8 cellular contexts compared by ENCODE assay signal in genomic region chr3:31493187-31493586, GRCh38.
"Had no signal": no experiment of that assay in that cellular context is flagged by ENCODE, and none has a peak within 500 bp of the region (broad histone marks: within the 10 kb centered on the region; RNA-seq: fewer than 3 reads in every experiment).

No MANE protein-coding gene starts in this region.

- H2AFZ ChIP-seq: GM23338 had no signal

- ATAC-seq: GM23338, HepG2 had no signal

- H3K4me1 Mint-ChIP-seq: GM23338, H9, IgD-negative memory B cell had no signal

- H3K9me3 Mint-ChIP-seq: GM23338 had no signal

- FAIRE-seq: H1, H54, HepG2 had no signal

- DNase-seq: H9, HCEC 1CT had no signal

- H3K4me2 ChIP-seq: GM23338 had no signal

- H3K27ac ChIP-seq: HL-60 had no signal

- H3K4me3 ChIP-seq: GM23338 had no signal

- H3K4me3 Mint-ChIP-seq: GM23338, H9 had no signal

- H3K27ac Mint-ChIP-seq: GM23338, H9, IgD-negative memory B cell had no signal
